8 cellular contexts compared by ENCODE assay signal in the genomic region with DNA sequence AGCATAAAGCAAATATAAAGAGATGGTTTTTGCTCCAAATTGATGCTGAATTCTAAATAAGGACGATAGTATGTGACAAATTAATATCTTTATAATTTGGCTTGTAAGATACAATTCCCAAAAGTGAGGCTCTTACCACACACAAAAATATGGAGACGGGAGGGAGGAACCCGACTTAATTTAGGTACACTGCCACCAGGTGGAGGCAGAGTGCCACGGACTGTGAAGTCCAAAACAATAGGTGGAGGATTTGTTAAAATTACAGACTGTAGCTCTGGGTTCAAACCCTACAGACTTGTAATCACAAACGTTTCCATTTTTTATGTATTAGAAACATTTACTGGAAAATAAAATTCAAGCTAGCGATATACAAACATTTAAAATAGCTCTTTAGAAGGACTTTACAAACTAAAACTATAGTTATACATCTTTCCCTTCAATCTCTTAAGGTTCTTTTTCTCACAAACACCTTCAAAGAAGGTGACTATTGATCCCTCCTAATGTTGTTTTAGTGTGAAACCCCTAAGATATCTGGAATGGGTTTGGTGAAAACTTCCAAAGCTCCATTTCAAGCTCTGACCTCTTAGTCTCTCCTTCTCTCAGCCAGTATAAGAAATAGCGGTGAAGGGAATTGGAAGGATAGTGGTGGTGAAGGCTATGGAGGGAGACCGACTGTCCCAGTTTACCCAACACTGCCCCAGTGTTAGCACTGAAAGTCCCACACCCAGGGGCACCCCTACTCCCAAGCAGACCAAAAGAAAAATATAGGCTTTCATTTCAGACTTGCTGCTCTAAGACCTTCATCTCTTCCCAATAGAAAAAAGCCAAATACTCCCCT.
DNase-seq lines count a peak whose midpoint lies in the region; ATAC-seq and TF ChIP-seq lines count a peak whose summit lies in the region.

No MANE protein-coding gene starts in this region.

- H3K27ac ChIP-seq in gastroesophageal sphincter: no peak overlapping the region
- no peak overlapping the region for H3K27ac ChIP-seq in parathyroid adenoma

- no peaks in the 10 kb centered on the region for H3K9me3 ChIP-seq in gastroesophageal sphincter
- H3K9me3 ChIP-seq in parathyroid adenoma (ENCODE audit: control insufficient read depth, low read length): no peaks in the 10 kb centered on the region

- TF ChIP-seq CTCF in gastroesophageal sphincter (IDR thresholded peaks at IDR 0.05): peak; percentile 55 to 76 (median 72)
- TF ChIP-seq CTCF in parathyroid adenoma (IDR thresholded peaks at IDR 0.05): peak; percentile 44

- H3K4me2 ChIP-seq in parathyroid adenoma (ENCODE audit: low read length): no peak overlapping the region

- H3K36me3 ChIP-seq in gastroesophageal sphincter: no peaks in the 10 kb centered on the region
- no peaks in the 10 kb centered on the region for H3K36me3 ChIP-seq in parathyroid adenoma (ENCODE audit: control insufficient read depth, insufficient read depth, low read length)

- TF ChIP-seq EP300 in gastroesophageal sphincter (IDR thresholded peaks at IDR 0.05): no peak

- H2AFZ ChIP-seq in parathyroid adenoma: no peak overlapping the region

- no peaks in the 10 kb centered on the region for H3K79me2 ChIP-seq in parathyroid adenoma

- H3K4me1 ChIP-seq in gastroesophageal sphincter (peaks cover 0 to 34% (median 10%) of the 10 kb centered on the region in 3 donors), parathyroid adenoma (no peaks in the 10 kb centered on the region)

- no peak overlapping the region for H3K4me3 ChIP-seq in gastroesophageal sphincter
- H3K4me3 ChIP-seq in parathyroid adenoma (ENCODE audit: low read depth, low read length): no peak overlapping the region

- 29 to 44% methylated on average over 6 to 7 of the region's 8 CpGs for WGBS in gastroesophageal sphincter (ENCODE audit: low coverage in 1 of 2), 2 donors

- TF ChIP-seq POLR2A in gastroesophageal sphincter (IDR thresholded peaks at IDR 0.05): no peak

- ATAC-seq in gastroesophageal sphincter (no peak), HG03135 (IDR thresholded peaks at IDR 0.05; ENCODE audit: unreplicated experiment) (no peak)

- H3K27me3 ChIP-seq in gastroesophageal sphincter: no peaks in the 10 kb centered on the region
- no peaks in the 10 kb centered on the region for H3K27me3 ChIP-seq in parathyroid adenoma (ENCODE audit: control insufficient read depth, insufficient read depth, low read length)

- no peak overlapping the region for H3K9ac ChIP-seq in parathyroid adenoma

- peak; percentile 15 for DNase-seq in DMS79 (lab: John Stamatoyannopoulos, UW)
- DNase-seq in LoVo (ENCODE audit: low spot score): peak; percentile 81
- peak; percentile 26 for DNase-seq in SHP77 treated with DMSO at 0.1 percent for 48 hours (lab: John Stamatoyannopoulos, UW)
- peak; percentile 3 to 55 (median 26) for DNase-seq in activated naive CD4-positive, alpha-beta T cell (lab: John Stamatoyannopoulos, UW)
- peak; percentile 65 for DNase-seq in ureter (ENCODE audit: low spot score)

Comparison
In these comparisons a context has a peak if more than half of its experiments do, and no peak if none do; other contexts are left out.
1. DNase-seq: peak in every context shown above with its lines; median percentile 81 in LoVo; 65 in ureter; 26 in activated naive CD4-positive, alpha-beta T cell; 26 in SHP77 treated with DMSO at 0.1 percent for 48 hours; 15 in DMS79.